In genomic region chr10:124724279-124725027, GRCh38 we compare ENCODE assay signal across 1 cellular context.
TF ChIP-seq lines count a peak whose summit lies in the region.

No MANE protein-coding gene starts in this region.

TF ChIP-seq in H1, 55 proteins besides CTCF, POLR2A, EP300 and RAD21 (continued from another document):
- no peak for TF ChIP-seq RNF2 (IDR thresholded peaks at IDR 0.05; ENCODE audit: borderline replicate concordance, low read depth, low read length, missing control alignments, poor library complexity, severe bottlenecking)
- TF ChIP-seq CREB1 (IDR thresholded peaks at IDR 0.05) = no peak
- TF ChIP-seq GTF2F1 (IDR thresholded peaks at IDR 0.05; ENCODE audit: borderline replicate concordance, low read depth, low read length) = no peak
- no peak for TF ChIP-seq SP1 (IDR thresholded peaks at IDR 0.05; ENCODE audit: low read depth, low read length)
- TF ChIP-seq SP4 (IDR thresholded peaks at IDR 0.05; ENCODE audit: low read length) = no peak
- no peak for TF ChIP-seq CBX5 (IDR thresholded peaks at IDR 0.05; ENCODE audit: low read depth, low read length)
- no peak for TF ChIP-seq SUZ12 (IDR thresholded peaks at IDR 0.05; ENCODE audit: low read length)
- TF ChIP-seq USF2 (IDR thresholded peaks at IDR 0.05; ENCODE audit: low read length) = no peak
- no peak for TF ChIP-seq SRF (IDR thresholded peaks at IDR 0.05; ENCODE audit: low read depth, low read length)
- no peak for TF ChIP-seq SAP30 (IDR thresholded peaks at IDR 0.05; ENCODE audit: insufficient read depth, insufficient replicate concordance, low read length)
- TF ChIP-seq JUN (IDR thresholded peaks at IDR 0.05; ENCODE audit: low read depth, low read length) = no peak
- no peak for TF ChIP-seq ASH2L (IDR thresholded peaks at IDR 0.05; ENCODE audit: low read length)
- no peak for TF ChIP-seq YY1 (IDR thresholded peaks at IDR 0.05; ENCODE audit: low read depth, low read length)
- no peak for TF ChIP-seq KDM1A (IDR thresholded peaks at IDR 0.05; ENCODE audit: borderline replicate concordance, low read length)
- no peak for TF ChIP-seq ATF2 (IDR thresholded peaks at IDR 0.05; ENCODE audit: low read length)
